In the genomic region with DNA sequence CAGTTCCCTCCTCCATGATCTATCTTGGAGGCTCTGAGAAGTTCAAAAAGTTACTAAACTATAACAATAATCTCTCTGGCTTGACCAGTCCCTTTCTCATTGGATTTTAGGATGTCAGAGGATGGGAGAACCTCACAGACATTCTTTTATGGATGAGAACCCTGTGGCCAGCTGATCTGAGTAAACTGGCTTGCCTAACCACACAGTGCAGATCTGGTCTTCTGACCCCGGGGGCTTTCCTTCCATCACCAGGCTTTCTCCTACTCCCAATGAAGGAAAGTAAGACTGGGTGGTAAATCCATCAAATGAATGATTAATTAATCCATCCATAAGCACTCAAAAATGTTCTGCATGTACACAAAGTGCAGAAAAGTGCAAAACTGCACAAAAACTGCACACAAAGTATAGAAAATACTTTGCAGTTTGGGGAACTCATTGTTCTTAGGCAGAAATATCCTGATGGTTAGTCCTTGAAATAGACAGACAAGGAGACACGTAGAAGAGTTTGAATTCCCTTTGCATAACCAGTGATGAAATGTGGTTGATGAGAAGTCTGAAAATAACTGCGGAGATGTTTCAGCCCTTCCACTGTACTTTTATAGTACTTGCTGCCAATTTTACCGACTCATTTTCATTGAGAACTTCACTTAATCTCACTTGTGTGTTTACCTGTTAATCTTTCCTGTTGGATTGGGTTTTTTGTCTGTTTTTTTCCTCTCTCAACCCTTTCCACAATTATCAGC, we compare ENCODE assay signal across 14 cellular contexts. TPM values are rescaled to one million over a fixed set of nuclear protein-coding genes. Genes with fewer than 3 reads are reported as not detected.
DNase-seq lines count a peak whose midpoint lies in the region; ATAC-seq, FAIRE-seq and TF ChIP-seq lines count a peak whose summit lies in the region.
"Had no signal": no experiment of that assay in that cellular context is flagged by ENCODE, and none has a peak within 500 bp of the region (broad histone marks: within the 10 kb centered on the region; RNA-seq: fewer than 3 reads in every experiment).

No MANE protein-coding gene starts in this region.

- H3K9me3 ChIP-seq in astrocyte (ENCODE audit: insufficient read depth, low read depth, low read length) (no peaks in the 10 kb centered on the region), gastroesophageal sphincter (no peaks in the 10 kb centered on the region), stomach (no peaks in the 10 kb centered on the region)

- no peaks in the 10 kb centered on the region for H3K27me3 Mint-ChIP-seq in astrocyte (ENCODE audit: low read depth, unreplicated experiment)
- H3K27me3 Mint-ChIP-seq in activated naive CD4-positive, alpha-beta T cell treated with anti-CD3 and anti-CD28 coated beads, Interleukin-2, amount 10 ng/mL, durations not matched to agents 7 days and 5 days: peaks cover 68% of the 10 kb centered on the region

- no peak overlapping the region for H3K4me3 Mint-ChIP-seq in astrocyte (ENCODE audit: unreplicated experiment)
- no peak overlapping the region for H3K4me3 Mint-ChIP-seq in activated naive CD4-positive, alpha-beta T cell treated with anti-CD3 and anti-CD28 coated beads, Interleukin-2, amount 10 ng/mL, durations not matched to agents 7 days and 5 days
- H3K4me3 Mint-ChIP-seq: CD4-positive, alpha-beta T cell; T-helper 1 cell treated with Interleukin-12 subunit alpha and Interleukin-12 subunit beta and Interleukin-4 antibody, amounts not matched to agents 30 μg/mL and 1 μg/mL, for 36 hours had no signal

- H3K36me3 Mint-ChIP-seq in astrocyte (ENCODE audit: low read depth, unreplicated experiment): peaks cover 6% of the 10 kb centered on the region
- H3K36me3 Mint-ChIP-seq in activated naive CD4-positive, alpha-beta T cell treated with anti-CD3 and anti-CD28 coated beads, Interleukin-2, amount 10 ng/mL, durations not matched to agents 7 days and 5 days: no peaks in the 10 kb centered on the region

- H4K20me1 ChIP-seq in astrocyte (ENCODE audit: insufficient read depth, low read length): peaks cover 21% of the 10 kb centered on the region

- H3K27ac Mint-ChIP-seq in astrocyte (ENCODE audit: unreplicated experiment): peak overlapping the region; percentile 24
- no peak overlapping the region for H3K27ac Mint-ChIP-seq in activated naive CD4-positive, alpha-beta T cell treated with anti-CD3 and anti-CD28 coated beads, Interleukin-2, amount 10 ng/mL, durations not matched to agents 7 days and 5 days
- H3K27ac Mint-ChIP-seq: CD4-positive, alpha-beta T cell; T-helper 1 cell treated with Interleukin-12 subunit alpha and Interleukin-12 subunit beta and Interleukin-4 antibody, amounts not matched to agents 30 μg/mL and 1 μg/mL, for 36 hours had no signal

- CTCF ChIA-PET in activated naive CD4-positive, alpha-beta T cell treated with anti-CD3 and anti-CD28 coated beads, Interleukin-2, amount 10 ng/mL, durations not matched to agents 7 days and 5 days (lab: Charles Lee): no interaction called here

- no peaks in the 10 kb centered on the region for H3K36me3 ChIP-seq in astrocyte (ENCODE audit: insufficient read depth, low read length)
- H3K36me3 ChIP-seq in gastroesophageal sphincter: no peaks in the 10 kb centered on the region
- no peaks in the 10 kb centered on the region for H3K36me3 ChIP-seq in stomach

- intact Hi-C loops in stomach (cut with DNase I; ENCODE audit: low total_unique reads): no loop called here

- no peak overlapping the region for H3K4me3 ChIP-seq in astrocyte (ENCODE audit: insufficient read depth, low read depth, low read length)
- no peak overlapping the region for H3K4me3 ChIP-seq in gastroesophageal sphincter
- H3K4me3 ChIP-seq in stomach: no peak overlapping the region

- ATAC-seq in gastroesophageal sphincter: no peak
- ATAC-seq in HG02970 (IDR thresholded peaks at IDR 0.05; ENCODE audit: low FRiP score, unreplicated experiment): no peak

- TF ChIP-seq CTCF in astrocyte (IDR thresholded peaks at IDR 0.05; ENCODE audit: insufficient read depth, low read depth, low read length) (no peak), gastroesophageal sphincter (IDR thresholded peaks at IDR 0.05) (no peak), stomach (IDR thresholded peaks at IDR 0.05) (no peak)

- peaks cover 38% of the 10 kb centered on the region for H3K4me1 ChIP-seq in astrocyte (ENCODE audit: insufficient read depth, low read length)
- peaks cover 0 to 39% (median 9%) of the 10 kb centered on the region in 3 donors for H3K4me1 ChIP-seq in gastroesophageal sphincter
- H3K4me1 ChIP-seq in stomach: peaks cover 17 to 50% (median 35%) of the 10 kb centered on the region in 4 donors

- TF ChIP-seq EP300 in gastroesophageal sphincter (IDR thresholded peaks at IDR 0.05) (no peak), stomach (IDR thresholded peaks at IDR 0.05) (no peak)

- peak overlapping the region; percentile 43 for H3K4me2 ChIP-seq in astrocyte (ENCODE audit: low read length)

- TF ChIP-seq POLR2A in gastroesophageal sphincter (IDR thresholded peaks at IDR 0.05) (no peak), stomach (IDR thresholded peaks at IDR 0.05) (no peak)

- no peak overlapping the region for H2AFZ ChIP-seq in astrocyte (ENCODE audit: low read depth, low read length)

- peaks cover 24% of the 10 kb centered on the region for H3K79me2 ChIP-seq in astrocyte (ENCODE audit: insufficient read depth, low read length)

- peaks cover 37% of the 10 kb centered on the region for H3K4me1 Mint-ChIP-seq in astrocyte (ENCODE audit: low read depth, unreplicated experiment)
- peaks cover 18% of the 10 kb centered on the region for H3K4me1 Mint-ChIP-seq in activated naive CD4-positive, alpha-beta T cell treated with anti-CD3 and anti-CD28 coated beads, Interleukin-2, amount 10 ng/mL, durations not matched to agents 7 days and 5 days

- peak overlapping the region; percentile 32 for H3K9ac ChIP-seq in astrocyte (ENCODE audit: low read length)

- H3K27ac ChIP-seq in astrocyte (ENCODE audit: low read depth, low read length): peak overlapping the region; percentile 51
- H3K27ac ChIP-seq in gastroesophageal sphincter: peak overlapping the region in 3 of 4 donors; percentile 9 to 61 (median 44)
- H3K27ac ChIP-seq in stomach: peak overlapping the region in 4 of 5 donors; percentile 34 to 91 (median 78)

- H3K27me3 ChIP-seq in astrocyte (ENCODE audit: insufficient read depth, low read length) (no peaks in the 10 kb centered on the region), gastroesophageal sphincter (peaks cover 17% of the 10 kb centered on the region), stomach (no peaks in the 10 kb centered on the region)

- 63 to 65% methylated on average over 4 of the region's 4 CpGs for WGBS in gastroesophageal sphincter (ENCODE audit: low coverage in 1 of 2), 2 donors
- 44 to 72% (median 56%) methylated on average over 4 of the region's 4 CpGs for WGBS in stomach, 5 donors

- H3K9me3 Mint-ChIP-seq in astrocyte (ENCODE audit: unreplicated experiment): no peaks in the 10 kb centered on the region
- H3K9me3 Mint-ChIP-seq in activated naive CD4-positive, alpha-beta T cell treated with anti-CD3 and anti-CD28 coated beads, Interleukin-2, amount 10 ng/mL, durations not matched to agents 7 days and 5 days: no peaks in the 10 kb centered on the region
- H3K9me3 Mint-ChIP-seq: CD4-positive, alpha-beta T cell; T-helper 1 cell treated with Interleukin-12 subunit alpha and Interleukin-12 subunit beta and Interleukin-4 antibody, amounts not matched to agents 30 μg/mL and 1 μg/mL, for 36 hours had no signal

- peak; percentile 29 for FAIRE-seq in astrocyte (lab: Jason Lieb, UNC)

- DNase-seq in M059J (ENCODE audit: low read depth): peak; percentile 67
- peak; percentile 82 for DNase-seq in astrocyte (ENCODE audit: low read depth)
- DNase-seq in stomach: no peak
- DNase-seq in NCI-H2107 treated with DMSO at 0.1 percent for 48 hours (lab: John Stamatoyannopoulos, UW; ENCODE audit: unreplicated experiment): no peak
- DNase-seq in activated naive CD4-positive, alpha-beta T cell treated with anti-CD3 and anti-CD28 coated beads, Interleukin-2, amount 10 ng/mL, durations not matched to agents 7 days and 5 days: no peak
- no peak for DNase-seq in AG20443 (ENCODE audit: low spot score)
- DNase-seq: activated CD4-positive, alpha-beta T cell treated with anti-CD3 and anti-CD28 coated beads, Interleukin-2, amount 50 U/mL, for 48 hours; activated naive CD4-positive, alpha-beta T cell; CD4-positive, alpha-beta T cell; effector CD4-positive, alpha-beta T cell; NCI-H1694 treated with DMSO at 0.1 percent for 48 hours had no signal

RNA-seq across cellular contexts. Expression of a gene that starts 2.5 kb away (rescaled TPM):
- total RNA-seq in M059J (2014; rRNA removed; shearing (Covaris generic)): 76.5 and 131 TPM in 2 replicates
- total RNA-seq in astrocyte (36.1 and 55.7 TPM in 2 replicates), gastroesophageal sphincter (100 to 1,000 TPM in 1 of 4 donors, 10 to 100 TPM in 3; 15.4 to 110 (median 19.0) TPM), stomach (100 to 1,000 TPM in 3 of 5 donors, 10 to 100 TPM in 2; 36.6 to 206 (median 108) TPM)
- 10 to 100 TPM; 40.7 to 67.2 (median 43.8) TPM for polyA plus RNA-seq in stomach
- total RNA-seq: CD4-positive, alpha-beta T cell had no signal

Comparison
In these comparisons a context has a peak if more than half of its experiments do, and no peak if none do; other contexts are left out.
1. DNase-seq: peak in M059J (single experiment) and astrocyte (single experiment); none in stomach (single experiment), NCI-H2107 treated with DMSO at 0.1 percent for 48 hours (single experiment), activated naive CD4-positive, alpha-beta T cell treated with anti-CD3 and anti-CD28 coated beads, Interleukin-2, amount 10 ng/mL, durations not matched to agents 7 days and 5 days (single experiment) and AG20443 (single experiment).
2. Peak in every context shown above with its lines, with median percentiles within 50 percentile points of each other: H3K27ac ChIP-seq.